ENCODE assay signal across 8 cellular contexts in genomic region chr17:82648165-82648668, GRCh38. TPM values are rescaled to one million over a fixed set of nuclear protein-coding genes. Genes with fewer than 3 reads are reported as not detected.
DNase-seq lines count a peak whose midpoint lies in the region; ATAC-seq, FAIRE-seq and TF ChIP-seq lines count a peak whose summit lies in the region.

WDR45B (minus strand) TSS chr17:82648444; CDS start chr17:82648340, 104 bp downstream.

- no peaks in the 10 kb centered on the region for H3K27me3 ChIP-seq in esophagus squamous epithelium

- peaks cover 3 to 11% of the 10 kb centered on the region in 2 donors for H3K36me3 Mint-ChIP-seq in activated T-cell treated with anti-CD3 and anti-CD28 coated beads, Interleukin-2, amount 50 U/mL, for 72 hours (ENCODE audit: insufficient read depth in 2 of 2)

- peak; percentile 25 to 98 (median 96) for TF ChIP-seq POLR2A in esophagus squamous epithelium (IDR thresholded peaks at IDR 0.05)

- H3K9me3 ChIP-seq in KOPT-K1 (ENCODE audit: insufficient read depth, low read length, poor library complexity, severe bottlenecking) (no peaks in the 10 kb centered on the region), esophagus squamous epithelium (no peaks in the 10 kb centered on the region)

- peaks cover 8 to 43% (median 17%) of the 10 kb centered on the region in 3 donors for H3K4me1 ChIP-seq in esophagus squamous epithelium

- H3K4me1 Mint-ChIP-seq in activated T-cell treated with anti-CD3 and anti-CD28 coated beads, Interleukin-2, amount 50 U/mL, for 72 hours (ENCODE audit: low read depth): peaks cover 31% of the 10 kb centered on the region

- no CpG with 5 or more reads among the region's 67 CpGs for WGBS in esophagus squamous epithelium, 2 donors

- H3K4me3 ChIP-seq in esophagus squamous epithelium: peak within 1 kb of the TSS; percentile 72 to 100 (median 90)

- intact Hi-C loops in esophagus squamous epithelium (cut with DNase I): loop anchor here (5.0 kb wide), 1 partner anchor 104 kb away; the partner anchor contains the start of gene TBCD

- H3K27me3 Mint-ChIP-seq in activated T-cell treated with anti-CD3 and anti-CD28 coated beads, Interleukin-2, amount 50 U/mL, for 72 hours (ENCODE audit: low read depth): no peaks in the 10 kb centered on the region

- H3K36me3 ChIP-seq in KOPT-K1 (ENCODE audit: insufficient read depth, low read length) (peaks cover 16% of the 10 kb centered on the region), esophagus squamous epithelium (peaks cover under 1 to 19% (median 2%) of the 10 kb centered on the region in 3 donors)

- no peaks in the 10 kb centered on the region for H3K9me3 Mint-ChIP-seq in activated T-cell treated with anti-CD3 and anti-CD28 coated beads, Interleukin-2, amount 50 U/mL, for 72 hours

- DNase-seq in DMS153 (lab: John Stamatoyannopoulos, UW) (peak; percentile 92), RCC 7860 (ENCODE audit: low spot score) (peak; percentile 91), esophagus squamous epithelium (lab: John Stamatoyannopoulos, UW) (peak; percentile 79), myocyte (ENCODE audit: low read depth) (peak; percentile 96)
- peak; percentile 94 for DNase-seq in activated T-cell treated with anti-CD3 and anti-CD28 coated beads, Interleukin-2, amount 50 U/mL, for 72 hours
- peak; percentile 69 to 86 for DNase-seq in stimulated activated CD8-positive, alpha-beta memory T cell treated with anti-CD3 and anti-CD28 coated beads, Interleukin-7, amount 100 ng/mL, for 4 hours (ENCODE audit: low read depth in 2 of 2)

- TF ChIP-seq CTCF in esophagus squamous epithelium (IDR thresholded peaks at IDR 0.05): no peak

- FAIRE-seq in RCC 7860 (lab: Jason Lieb, UNC): no peak

- H3K27ac Mint-ChIP-seq in activated T-cell treated with anti-CD3 and anti-CD28 coated beads, Interleukin-2, amount 50 U/mL, for 72 hours: peak within 1 kb of the TSS; percentile 85

- peak within 1 kb of the TSS; percentile 65 for H3K27ac ChIP-seq in KOPT-K1 (ENCODE audit: low read depth, low read length, poor library complexity, severe bottlenecking)
- H3K27ac ChIP-seq in esophagus squamous epithelium: peak within 1 kb of the TSS; percentile 98 to 100 (median 98)

- peak; percentile 80 for ATAC-seq in GM21737 (IDR thresholded peaks at IDR 0.05; ENCODE audit: unreplicated experiment)
- peak; percentile 97 to 98 for ATAC-seq in activated T-cell treated with anti-CD3 and anti-CD28 coated beads, Interleukin-2, amount 50 U/mL, for 72 hours (replicated peaks in 1 of 2)

- H3K4me3 Mint-ChIP-seq in activated T-cell treated with anti-CD3 and anti-CD28 coated beads, Interleukin-2, amount 50 U/mL, for 72 hours: peak within 1 kb of the TSS; percentile 90 to 93

RNA-seq across cellular contexts. Expression of gene WDR45B, which starts in this region (rescaled TPM):
- total RNA-seq in activated T-cell treated with anti-CD3 and anti-CD28 coated beads, Interleukin-2, amount 50 U/mL, for 72 hours: 10 to 100 TPM; 51.1 to 52.3 TPM
- total RNA-seq in esophagus squamous epithelium (100 to 1,000 TPM in 1 of 4 donors, 10 to 100 TPM in 3; 85.1 to 104 (median 89.3) TPM), myocyte (88.2 and 97.7 TPM in 2 replicates)
- 89.2 TPM for polyA plus RNA-seq in myocyte (2012)

Comparison
In these comparisons a context has a peak if more than half of its experiments do, and no peak if none do; other contexts are left out.
1. Peak in every context shown above with its lines: DNase-seq, ATAC-seq, H3K4me3 ChIP-seq and H3K27ac ChIP-seq.